Comparison of ENCODE assay signal across 15 cellular contexts in genomic region chr2:235618039-235618438, GRCh38.
DNase-seq lines count a peak whose midpoint lies in the region; ATAC-seq and TF ChIP-seq lines count a peak whose summit lies in the region.
"Had no signal": no experiment of that assay in that cellular context is flagged by ENCODE, and none has a peak within 500 bp of the region (broad histone marks: within the 10 kb centered on the region; RNA-seq: fewer than 3 reads in every experiment).

No MANE protein-coding gene starts in this region.

- H3K9me3 Mint-ChIP-seq in CD4-positive, alpha-beta T cell: no peaks in the 10 kb centered on the region
- H3K9me3 Mint-ChIP-seq: activated B cell treated with CpG ODN at 0.5 μM for 24 hours; natural killer cell; stimulated activated memory B cell treated with anti-CD40 and anti-IgM and Interleukin-4, amounts not matched to agents 10 μg/mL and 1 μg/mL and 100 μg/mL, for 72 hours had no signal

- peaks cover 58% of the 10 kb centered on the region for H3K79me2 ChIP-seq in osteoblast (ENCODE audit: insufficient read depth, low read length)

- in situ Hi-C loops in IMR-90 (cut with MboI; ENCODE audit: low sequenced_read_pairs): loop anchor here (25.0 kb wide), 1 partner anchor 544 kb away; the partner anchor contains the start of gene GBX2

- H3K27me3 ChIP-seq in IMR-90 (ENCODE audit: control insufficient read depth, insufficient read depth, low read length) (no peaks in the 10 kb centered on the region), osteoblast (ENCODE audit: insufficient read depth, low read length) (no peaks in the 10 kb centered on the region)
- H3K27me3 ChIP-seq in CD4-positive, alpha-beta T cell (ENCODE audit: control insufficient read depth, insufficient read depth, low read length): no peaks in the 10 kb centered on the region

- H2AK5ac ChIP-seq in IMR-90 (ENCODE audit: low read depth, low read length): no peak overlapping the region

- CTCF ChIA-PET in IMR-90 (lab: Yijun Ruan, JAX): interaction anchor here (1.3 kb wide), 1 partner anchor 24 kb away, joined by 5 read pairs; no protein-coding TSS in a partner anchor
- CTCF ChIA-PET in CD4-positive, alpha-beta T cell (lab: Charles Lee): no interaction called here

- H3K27ac ChIP-seq in IMR-90 (ENCODE audit: insufficient read depth, low read length) (peak overlapping the region; percentile 39; the same call in 1 of the 2 replicates), osteoblast (ENCODE audit: low read depth, low read length) (peak overlapping the region; percentile 96)
- H3K27ac ChIP-seq in CD4-positive, alpha-beta T cell (ENCODE audit: low read depth, low read length): no peak overlapping the region

- H3K27ac Mint-ChIP-seq in CD4-positive, alpha-beta T cell: no peak overlapping the region
- H3K27ac Mint-ChIP-seq: activated B cell treated with CpG ODN at 0.5 μM for 24 hours; natural killer cell; stimulated activated memory B cell treated with anti-CD40 and anti-IgM and Interleukin-4, amounts not matched to agents 10 μg/mL and 1 μg/mL and 100 μg/mL, for 72 hours had no signal

- no peak overlapping the region for H3K14ac ChIP-seq in IMR-90 (replicated peaks; ENCODE audit: low read depth, low read length)

- H3K4ac ChIP-seq in IMR-90 (ENCODE audit: low read depth, low read length): no peak overlapping the region

- no peak overlapping the region for H2AFZ ChIP-seq in IMR-90 (replicated peaks; ENCODE audit: low read length, poor library complexity)
- no peak overlapping the region for H2AFZ ChIP-seq in osteoblast (ENCODE audit: low read length)

- H3K23ac ChIP-seq in IMR-90 (ENCODE audit: low read depth, low read length): no peak overlapping the region

- no peak overlapping the region for H3K18ac ChIP-seq in IMR-90 (ENCODE audit: low read depth, low read length)

- peaks cover 9% of the 10 kb centered on the region for H3K9me1 ChIP-seq in IMR-90 (ENCODE audit: insufficient read depth, low read length)

- H3K9ac ChIP-seq in IMR-90 (ENCODE audit: low read depth, low read length): no peak overlapping the region

- H3K56ac ChIP-seq in IMR-90 (ENCODE audit: extremely low read depth, insufficient read depth, low read length): no peak overlapping the region

- no peak overlapping the region for H3K4me3 ChIP-seq in IMR-90 (ENCODE audit: insufficient read depth, low read depth, low read length)
- H3K4me3 ChIP-seq in choroid plexus epithelial cell (ENCODE audit: low read depth, low read length): no peak overlapping the region
- peak overlapping the region; percentile 16 for H3K4me3 ChIP-seq in osteoblast (ENCODE audit: insufficient read depth, low read length)

- no peak overlapping the region for H2AK9ac ChIP-seq in IMR-90 (replicated peaks; ENCODE audit: low read depth, low read length, poor library complexity)

- no peak overlapping the region for H3K4me3 Mint-ChIP-seq in CD4-positive, alpha-beta T cell
- H3K4me3 Mint-ChIP-seq: activated B cell treated with CpG ODN at 0.5 μM for 24 hours; natural killer cell; stimulated activated memory B cell treated with anti-CD40 and anti-IgM and Interleukin-4, amounts not matched to agents 10 μg/mL and 1 μg/mL and 100 μg/mL, for 72 hours had no signal

- H3K4me2 ChIP-seq in IMR-90 (ENCODE audit: low read depth, low read length) (peak overlapping the region; percentile 63), osteoblast (ENCODE audit: insufficient read depth, low read length) (peak overlapping the region; percentile 78)

- intact Hi-C loops in IMR-90 (cut with micrococcal nuclease): loop anchor here (1.0 kb wide), 2 partner anchors 16 to 42 kb away; no protein-coding TSS in a partner anchor
- intact Hi-C loops in CD4-positive, alpha-beta T cell (cut with DNase I, micrococcal nuclease): no loop called here

- peaks cover 28 to 49% of the 10 kb centered on the region in 2 experiments for H3K79me1 ChIP-seq in IMR-90 (ENCODE audit: low read depth in 1 of 2, low read length in 2 of 2)

- dilution Hi-C loops in IMR-90 (cut with HindIII; ENCODE audit: low sequenced_read_pairs, unreplicated experiment): no loop called here

- POLR2A ChIA-PET in IMR-90 (lab: Charles Lee; ENCODE audit: unreplicated experiment): no interaction called here
- POLR2A ChIA-PET in CD4-positive, alpha-beta T cell (lab: Charles Lee): no interaction called here

- BruUV-seq in IMR-90 (replicated peaks; lab: Mats Ljungman, UMichigan): no TSS peak

- H3K36me3 Mint-ChIP-seq in CD4-positive, alpha-beta T cell (ENCODE audit: low read depth): no peaks in the 10 kb centered on the region
- H3K36me3 Mint-ChIP-seq: natural killer cell; stimulated activated memory B cell treated with anti-CD40 and anti-IgM and Interleukin-4, amounts not matched to agents 10 μg/mL and 1 μg/mL and 100 μg/mL, for 72 hours had no signal

- no peak for TF ChIP-seq POLR2A in IMR-90 (IDR thresholded peaks at IDR 0.05; ENCODE audit: low read depth, low read length)

- TF ChIP-seq RAD21 in IMR-90 (IDR thresholded peaks at IDR 0.05; ENCODE audit: low read length): no peak

- H3K4me1 Mint-ChIP-seq in CD4-positive, alpha-beta T cell (ENCODE audit: low read depth): no peaks in the 10 kb centered on the region
- H3K4me1 Mint-ChIP-seq: natural killer cell; stimulated activated memory B cell treated with anti-CD40 and anti-IgM and Interleukin-4, amounts not matched to agents 10 μg/mL and 1 μg/mL and 100 μg/mL, for 72 hours had no signal

- H3K4me1 ChIP-seq in IMR-90 (ENCODE audit: control insufficient read depth, insufficient read depth, low read length): peaks cover 16% of the 10 kb centered on the region
- H3K4me1 ChIP-seq in osteoblast (ENCODE audit: insufficient read depth, low read length): peaks cover 66% of the 10 kb centered on the region

- H3K36me3 ChIP-seq in IMR-90 (ENCODE audit: control insufficient read depth, insufficient read depth, low read length) (no peaks in the 10 kb centered on the region), osteoblast (ENCODE audit: insufficient read depth, low read length) (no peaks in the 10 kb centered on the region)

- WGBS in IMR-90 (ENCODE audit: extremely low coverage in 2 of 2, insufficient read length in 1 of 2), 2 experiments: no CpG with 5 or more reads among the region's 7 CpGs

- H4K20me1 ChIP-seq in IMR-90 (ENCODE audit: insufficient read depth, low read length): peaks cover 66% of the 10 kb centered on the region
- peaks cover 26% of the 10 kb centered on the region for H4K20me1 ChIP-seq in osteoblast (ENCODE audit: insufficient read depth, low read length)

- DNase-seq in AG08395 (ENCODE audit: low spot score) (peak; percentile 30), IMR-90 (peak; percentile 89), choroid plexus epithelial cell (ENCODE audit: low read depth) (peak; percentile 73), osteoblast (ENCODE audit: insufficient read length, low spot score, missing footprints) (peak; percentile 91), NCI-H82 treated with DMSO at 0.1 percent for 48 hours (lab: John Stamatoyannopoulos, UW; ENCODE audit: unreplicated experiment) (no peak), NCI-H2029 (lab: John Stamatoyannopoulos, UW) (no peak)
- no peak for DNase-seq in CD4-positive, alpha-beta T cell
- DNase-seq: activated B cell treated with CpG ODN at 0.5 μM for 24 hours, DMS79, natural killer cell, NCI-H187, NCI-H524 had no signal

- no peak overlapping the region for H2BK120ac ChIP-seq in IMR-90 (ENCODE audit: low read depth, low read length)

- TF ChIP-seq CTCF in IMR-90 (conservative IDR thresholded peaks at IDR 0.05; ENCODE audit: low read depth, low read length) (no peak), choroid plexus epithelial cell (conservative IDR thresholded peaks at IDR 0.05; ENCODE audit: low read depth, low read length) (no peak), osteoblast (IDR thresholded peaks at IDR 0.05; ENCODE audit: extremely low read depth, low read depth, low read length) (no peak)
- TF ChIP-seq CTCF in CD4-positive, alpha-beta T cell (IDR thresholded peaks at IDR 0.05): no peak

- H4K5ac ChIP-seq in IMR-90 (ENCODE audit: low read depth, low read length): no peak overlapping the region

- no peak overlapping the region for H2BK5ac ChIP-seq in IMR-90 (ENCODE audit: low read depth, low read length, poor library complexity, severe bottlenecking)

- H2BK15ac ChIP-seq in IMR-90 (ENCODE audit: low read depth, low read length): no peak overlapping the region

- no peak overlapping the region for H4K91ac ChIP-seq in IMR-90 (ENCODE audit: insufficient read depth, low read depth, low read length)

- H3K9me3 ChIP-seq in IMR-90 (ENCODE audit: control insufficient read depth, insufficient read depth, low read length): peaks cover 4% of the 10 kb centered on the region; the same call in 1 of the 2 replicates
- no peaks in the 10 kb centered on the region for H3K9me3 ChIP-seq in osteoblast (ENCODE audit: low read depth, low read length)
- no peaks in the 10 kb centered on the region for H3K9me3 ChIP-seq in CD4-positive, alpha-beta T cell (ENCODE audit: control insufficient read depth, low read length)

- peak; percentile 73 for ATAC-seq in IMR-90 (ENCODE audit: low read depth)
- no peak for ATAC-seq in CD4-positive, alpha-beta T cell (ENCODE audit: poor library complexity)
- no peak for ATAC-seq in HG03108 (IDR thresholded peaks at IDR 0.05; ENCODE audit: unreplicated experiment)
- ATAC-seq: natural killer cell; Panc1; stimulated activated memory B cell treated with anti-CD40 and anti-IgM and Interleukin-4, amounts not matched to agents 10 μg/mL and 1 μg/mL and 100 μg/mL, for 72 hours had no signal

- H2BK20ac ChIP-seq in IMR-90 (ENCODE audit: low read depth, low read length): no peak overlapping the region

- no peak overlapping the region for H4K8ac ChIP-seq in IMR-90 (ENCODE audit: low read depth in 2 of 2, low read length in 2 of 2)

- peaks cover 13% of the 10 kb centered on the region for H3K27me3 Mint-ChIP-seq in CD4-positive, alpha-beta T cell
- H3K27me3 Mint-ChIP-seq: stimulated activated memory B cell treated with anti-CD40 and anti-IgM and Interleukin-4, amounts not matched to agents 10 μg/mL and 1 μg/mL and 100 μg/mL, for 72 hours had no signal

TF ChIP-seq in IMR-90, 13 proteins besides CTCF, POLR2A, EP300 and RAD21:
- TF ChIP-seq CHD1 (IDR thresholded peaks at IDR 0.05; ENCODE audit: low read depth, low read length) (0 out of 2 replicates have a peak, but pooled peaks have one; percentile 48), MXI1 (IDR thresholded peaks at IDR 0.05; ENCODE audit: borderline replicate concordance, low read depth, low read length) (no peak), NFE2L2 (IDR thresholded peaks at IDR 0.05; ENCODE audit: low read depth, low read length) (no peak), CEBPB (IDR thresholded peaks at IDR 0.05; ENCODE audit: low read depth, low read length) (0 out of 2 replicates have a peak, but pooled peaks have one; percentile 46), BHLHE40 (IDR thresholded peaks at IDR 0.05; ENCODE audit: low read depth, low read length) (peak; percentile 24; the same call in 1 of the 2 replicates), MAFK (IDR thresholded peaks at IDR 0.05; ENCODE audit: low read depth, low read length) (peak; percentile 4; the same call in 1 of the 2 replicates), FOS (IDR thresholded peaks at IDR 0.05; ENCODE audit: low read depth, low read length) (peak; percentile 85)

Comparison
In these comparisons a context has a peak if more than half of its experiments do, and no peak if none do; other contexts are left out.
1. DNase-seq: peak in AG08395 (single experiment), IMR-90 (single experiment), choroid plexus epithelial cell (single experiment) and osteoblast (single experiment); none in NCI-H82 treated with DMSO at 0.1 percent for 48 hours (single experiment), NCI-H2029 (single experiment) and CD4-positive, alpha-beta T cell (0 of 10).